Comparison of ENCODE assay signal across 26 cellular contexts in the genomic region with DNA sequence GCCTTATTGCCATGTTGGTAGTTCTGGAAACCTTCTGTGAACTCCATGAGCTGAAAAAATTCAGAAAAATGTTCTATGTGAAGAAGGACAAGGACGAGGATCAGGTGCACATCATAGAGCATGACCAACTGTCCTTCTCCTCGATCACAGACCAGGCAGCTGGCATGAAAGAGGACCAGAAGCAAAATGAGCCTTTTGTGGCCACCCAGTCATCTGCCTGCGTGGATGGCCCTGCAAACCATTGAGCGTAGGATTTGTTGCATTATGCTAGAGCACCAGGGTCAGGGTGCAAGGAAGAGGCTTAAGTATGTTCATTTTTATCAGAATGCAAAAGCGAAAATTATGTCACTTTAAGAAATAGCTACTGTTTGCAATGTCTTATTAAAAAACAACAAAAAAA. TPM values are rescaled to one million over a fixed set of nuclear protein-coding genes. Genes with fewer than 3 reads are reported as not detected.
"Had no signal": no experiment of that assay in that cellular context is flagged by ENCODE, and none has a peak within 500 bp of the region (broad histone marks: within the 10 kb centered on the region; RNA-seq: fewer than 3 reads in every experiment).

No MANE protein-coding gene starts in this region.

- DNase-seq: activated CD4-positive, alpha-beta T cell treated with anti-CD3 and anti-CD28 coated beads for 4 hours; activated CD4-positive, alpha-beta T cell treated with anti-CD3 and anti-CD28 coated beads, Interleukin-2, amount 50 U/mL, for 4 hours; activated CD4-positive, CD25-positive, alpha-beta regulatory T cell; activated effector memory CD4-positive, alpha-beta T cell treated with Interleukin-2 at 50 U/mL for 16 hours; activated naive CD4-positive, alpha-beta T cell treated with Interleukin-2 at 50 U/mL for 16 hours; activated T-cell treated with anti-CD3 and anti-CD28 coated beads for 4 hours; aorta; body of pancreas; cortex of kidney; kidney glomerular epithelial cell; left lung; lower lobe of right lung; retina; stimulated activated CD4-positive, alpha-beta T cell treated with anti-CD3 and anti-CD28 coated beads, Interleukin-1b, Interleukin-23, amount 100 ng/mL, for 48 hours; stimulated activated CD4-positive, alpha-beta T cell treated with anti-CD3 and anti-CD28 coated beads, Interleukin-4, amount 100 ng/mL, for 4 hours; stimulated activated CD8-positive, alpha-beta memory T cell treated with anti-CD3 and anti-CD28 coated beads, Interleukin-4, amount 100 ng/mL, for 48 hours; stimulated activated naive CD8-positive, alpha-beta T cell treated with anti-CD3 and anti-CD28 coated beads, Interleukin-15, amount 100 ng/mL, for 72 hours had no signal

- H3K4me3 ChIP-seq: body of pancreas, cardiac muscle cell, left lung, lower lobe of right lung, smooth muscle cell, suprapubic skin, tibial nerve had no signal

- H3K4me1 ChIP-seq: left lung, lower lobe of right lung, tibial nerve had no signal

- FAIRE-seq: endothelial cell of umbilical vein, urothelium cell line had no signal

- H3K36me3 ChIP-seq: cardiac muscle cell, left lung, lower lobe of right lung, neutrophil, suprapubic skin, tibial nerve had no signal

- H3K27ac ChIP-seq: body of pancreas, cardiac muscle cell, left lung, lower lobe of right lung, neutrophil, suprapubic skin, tibial nerve had no signal

- ATAC-seq: body of pancreas; left lung; lower lobe of right lung; stimulated activated memory B cell treated with anti-CD40 and anti-IgM and Interleukin-4, amounts not matched to agents 10 μg/mL and 1 μg/mL and 100 μg/mL, for 72 hours; stimulated activated naive CD8-positive, alpha-beta T cell treated with anti-CD3 and anti-CD28 coated beads, Interleukin-15, amount 100 ng/mL, for 72 hours had no signal

- H3K9me3 ChIP-seq: body of pancreas, left lung, lower lobe of right lung, neutrophil, suprapubic skin, tibial nerve had no signal

- H3K27me3 ChIP-seq: body of pancreas, cardiac muscle cell, left lung, neutrophil, suprapubic skin, tibial nerve had no signal

RNA-seq across cellular contexts. Expression of gene KCNK1, which starts 57.4 kb away (rescaled TPM):
- total RNA-seq: osteocyte had no signal
